In genomic region chr1:156865865-156866678, GRCh38 we compare ENCODE assay signal across 1 cellular context.
A peak's percentile ranks its signal among the peaks of the same experiment; 100 is the strongest.
TF ChIP-seq lines count a peak whose summit lies in the region.

No MANE protein-coding gene starts in this region.

TF ChIP-seq in HepG2, 621 proteins besides CTCF, POLR2A, EP300 and RAD21:
- 0 out of 2 replicates have a peak, but pooled peaks have one; percentile 20 for TF ChIP-seq ATF7 (IDR thresholded peaks at IDR 0.05)
- no peak for TF ChIP-seq ATF7 (CRISPR knock-in tag; IDR thresholded peaks at IDR 0.05)
- peak; percentile 79 for TF ChIP-seq ZNF768 (CRISPR knock-in tag; IDR thresholded peaks at IDR 0.05)
- TF ChIP-seq MED8 (CRISPR knock-in tag; IDR thresholded peaks at IDR 0.05; ENCODE audit: insufficient replicate concordance) = no peak
TF ChIP-seq in HepG2: peak in this region for 2.
